In the genomic region with DNA sequence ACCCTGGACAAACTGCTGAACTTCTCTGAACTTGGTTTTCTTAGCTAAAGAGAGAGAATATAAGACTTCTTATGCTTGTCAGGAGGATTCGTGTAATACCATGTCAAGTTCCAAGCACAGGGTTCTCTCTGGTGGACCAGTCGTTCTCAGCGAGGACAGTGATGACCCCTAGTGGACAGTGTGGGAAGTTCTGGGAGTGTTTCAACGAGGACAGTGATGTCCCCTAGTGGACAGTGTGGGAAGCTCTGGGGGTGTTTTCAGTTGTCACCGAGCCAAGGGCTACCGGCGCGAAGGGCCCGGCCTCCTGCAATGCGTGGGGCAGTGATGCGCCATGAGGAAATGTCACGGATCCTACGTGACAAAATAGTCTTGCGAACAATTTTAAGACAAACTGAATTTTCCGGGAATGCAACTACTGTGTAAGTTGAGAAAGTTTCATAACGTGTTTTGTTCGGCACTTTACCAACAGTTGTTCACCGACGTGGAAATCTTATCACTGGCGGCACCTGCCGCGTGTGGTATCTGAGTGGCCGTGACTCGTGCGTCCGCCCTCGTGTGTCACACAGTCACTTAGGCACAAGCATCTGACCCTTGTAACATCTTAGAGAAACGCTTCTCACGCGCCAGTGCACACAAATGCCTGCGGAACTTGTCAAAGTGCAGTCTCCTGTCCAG, we compare ENCODE assay signal across 8 cellular contexts. TPM values are rescaled to one million over a fixed set of nuclear protein-coding genes. Genes with fewer than 3 reads are reported as not detected.
DNase-seq lines count a peak whose midpoint lies in the region; ATAC-seq, FAIRE-seq and TF ChIP-seq lines count a peak whose summit lies in the region.

No MANE protein-coding gene starts in this region.

- dilution Hi-C loops in keratinocyte (cut with MboI; ENCODE audit: extremely low pct_ligation_motif_present, low sequenced_read_pairs): no loop called here

- no peaks in the 10 kb centered on the region for H3K4me1 ChIP-seq in keratinocyte (ENCODE audit: control insufficient read depth, extremely low read depth, insufficient read depth, low read length)

- peak; percentile 95 for ATAC-seq in GM19023 (IDR thresholded peaks at IDR 0.05; ENCODE audit: unreplicated experiment)
- peak; percentile 79 for ATAC-seq in HG03196 (IDR thresholded peaks at IDR 0.05; ENCODE audit: unreplicated experiment)

- H3K4me3 ChIP-seq in WI38 (ENCODE audit: low read depth, low read length): no peak overlapping the region
- H3K4me3 ChIP-seq in bronchial epithelial cell (ENCODE audit: low read depth, low read length): no peak overlapping the region
- H3K4me3 ChIP-seq in keratinocyte (ENCODE audit: control insufficient read depth in 2 of 3, extremely low read depth in 1 of 3, insufficient read depth in 2 of 3, low read depth in 1 of 3, low read length in 3 of 3): no peak overlapping the region

- no peaks in the 10 kb centered on the region for H4K20me1 ChIP-seq in keratinocyte (ENCODE audit: control insufficient read depth, extremely low read depth, insufficient read depth, low read length)

- FAIRE-seq in bronchial epithelial cell (lab: Jason Lieb, UNC) (no peak), keratinocyte (lab: Jason Lieb, UNC) (peak; percentile 76)

- no peak overlapping the region for H3K9ac ChIP-seq in keratinocyte (ENCODE audit: control insufficient read depth, extremely low read depth, insufficient read depth, low read length)

- peak; percentile 94 to 96 for DNase-seq in AML-193 (lab: John Stamatoyannopoulos, UW)
- peak; percentile 71 for DNase-seq in NCI-H226
- DNase-seq in bronchial epithelial cell (ENCODE audit: low read depth): peak; percentile 80
- peak; percentile 65 for DNase-seq in keratinocyte (ENCODE audit: low read depth, low spot score)
- peak; percentile 63 to 88 for DNase-seq in stimulated activated CD4-positive, alpha-beta T cell treated with anti-CD3 and anti-CD28 coated beads, Interleukin-1b, Interleukin-23, amount 100 ng/mL, for 4 hours (ENCODE audit: low read depth in 2 of 2)

- H3K27ac ChIP-seq in keratinocyte (ENCODE audit: control insufficient read depth, insufficient read depth, low read length): no peak overlapping the region

- H3K36me3 ChIP-seq in bronchial epithelial cell (ENCODE audit: control insufficient read depth, insufficient read depth, low read length): no peaks in the 10 kb centered on the region
- no peaks in the 10 kb centered on the region for H3K36me3 ChIP-seq in keratinocyte (ENCODE audit: control insufficient read depth in 2 of 2, extremely low read depth in 1 of 2, insufficient read depth in 2 of 2, low read length in 2 of 2)

- no peaks in the 10 kb centered on the region for H3K79me2 ChIP-seq in keratinocyte (ENCODE audit: control insufficient read depth, insufficient read depth, low read length)

- H3K27me3 ChIP-seq in bronchial epithelial cell (ENCODE audit: control insufficient read depth, insufficient read depth, low read length) (no peaks in the 10 kb centered on the region), keratinocyte (ENCODE audit: control insufficient read depth, extremely low read depth, insufficient read depth, low read length) (no peaks in the 10 kb centered on the region)

- TF ChIP-seq CTCF in WI38 (IDR thresholded peaks at IDR 0.05; ENCODE audit: low read depth, low read length) (peak; percentile 100), bronchial epithelial cell (IDR thresholded peaks at IDR 0.05; ENCODE audit: insufficient read depth, low read length, severe bottlenecking) (peak; percentile 100), keratinocyte (optimal IDR thresholded peaks at IDR 0.05 in 1 of 3, IDR thresholded peaks at IDR 0.05 in 1 of 3, conservative IDR thresholded peaks at IDR 0.05 in 1 of 3; ENCODE audit: extremely low read depth in 1 of 3, insufficient read depth in 2 of 3, low read length in 3 of 3) (peak; percentile 100)

- no peaks in the 10 kb centered on the region for H3K9me1 ChIP-seq in keratinocyte (ENCODE audit: control insufficient read depth, extremely low read depth, insufficient read depth, low read length)

- H2AFZ ChIP-seq in keratinocyte (ENCODE audit: control insufficient read depth, low read length): no peak overlapping the region

- H3K9me3 ChIP-seq in keratinocyte (ENCODE audit: control insufficient read depth, low read depth, low read length): no peaks in the 10 kb centered on the region

- H3K4me2 ChIP-seq in keratinocyte (ENCODE audit: control insufficient read depth, extremely low read depth, insufficient read depth, low read depth, low read length): no peak overlapping the region

RNA-seq across cellular contexts. Expression of gene MUC4, which starts 39.3 kb away (rescaled TPM):
- total RNA-seq in bronchial epithelial cell: 0.26 and 1.0 TPM in 2 replicates
- polyA plus RNA-seq in keratinocyte: not detected in 3 replicates
- not detected for polyA plus RNA-seq in keratinocyte (2011; ENCODE audit: low read depth)
- polyA plus RNA-seq in keratinocyte (2011; cell fraction: cytosol; rRNA removed): not detected in 2 replicates
- not detected in 2 replicates for polyA plus RNA-seq in keratinocyte (2011; cell fraction: nucleus; rRNA removed)
- polyA plus RNA-seq in keratinocyte (2012; ENCODE audit: low replicate concordance): 0.04 TPM in 1 of 2 replicates, not detected in the other
- under 0.01 TPM in 1 of 3 replicates, not detected in the others for polyA minus RNA-seq in keratinocyte
- not detected for polyA minus RNA-seq in keratinocyte (2011; cell fraction: cytosol; rRNA and poly(A)+ RNA removed)
- not detected in 2 replicates for polyA minus RNA-seq in keratinocyte (2011; cell fraction: nucleus; rRNA and poly(A)+ RNA removed)

RNA-seq across cellular contexts. Expression of gene TNK2, which starts 57.4 kb away (rescaled TPM):
- 6.3 and 6.8 TPM in 2 replicates for total RNA-seq in bronchial epithelial cell
- 10.6 to 21.4 TPM (median 15.8 TPM) in 3 replicates for polyA plus RNA-seq in keratinocyte
- polyA plus RNA-seq in keratinocyte (2011; ENCODE audit: low read depth): 17.1 TPM
- polyA plus RNA-seq in keratinocyte (2011; cell fraction: cytosol; rRNA removed): 4.4 and 10.0 TPM in 2 replicates
- polyA plus RNA-seq in keratinocyte (2011; cell fraction: nucleus; rRNA removed): 56.7 and 70.6 TPM in 2 replicates
- 23.7 and 30.5 TPM in 2 replicates for polyA plus RNA-seq in keratinocyte (2012; ENCODE audit: low replicate concordance)
- 24.1 to 62.9 TPM (median 26.8 TPM) in 3 replicates for polyA minus RNA-seq in keratinocyte
- 24.0 TPM for polyA minus RNA-seq in keratinocyte (2011; cell fraction: cytosol; rRNA and poly(A)+ RNA removed)
- 27.1 and 33.3 TPM in 2 replicates for polyA minus RNA-seq in keratinocyte (2011; cell fraction: nucleus; rRNA and poly(A)+ RNA removed)
